Comparison of ENCODE assay signal across 8 cellular contexts in the genomic region with DNA sequence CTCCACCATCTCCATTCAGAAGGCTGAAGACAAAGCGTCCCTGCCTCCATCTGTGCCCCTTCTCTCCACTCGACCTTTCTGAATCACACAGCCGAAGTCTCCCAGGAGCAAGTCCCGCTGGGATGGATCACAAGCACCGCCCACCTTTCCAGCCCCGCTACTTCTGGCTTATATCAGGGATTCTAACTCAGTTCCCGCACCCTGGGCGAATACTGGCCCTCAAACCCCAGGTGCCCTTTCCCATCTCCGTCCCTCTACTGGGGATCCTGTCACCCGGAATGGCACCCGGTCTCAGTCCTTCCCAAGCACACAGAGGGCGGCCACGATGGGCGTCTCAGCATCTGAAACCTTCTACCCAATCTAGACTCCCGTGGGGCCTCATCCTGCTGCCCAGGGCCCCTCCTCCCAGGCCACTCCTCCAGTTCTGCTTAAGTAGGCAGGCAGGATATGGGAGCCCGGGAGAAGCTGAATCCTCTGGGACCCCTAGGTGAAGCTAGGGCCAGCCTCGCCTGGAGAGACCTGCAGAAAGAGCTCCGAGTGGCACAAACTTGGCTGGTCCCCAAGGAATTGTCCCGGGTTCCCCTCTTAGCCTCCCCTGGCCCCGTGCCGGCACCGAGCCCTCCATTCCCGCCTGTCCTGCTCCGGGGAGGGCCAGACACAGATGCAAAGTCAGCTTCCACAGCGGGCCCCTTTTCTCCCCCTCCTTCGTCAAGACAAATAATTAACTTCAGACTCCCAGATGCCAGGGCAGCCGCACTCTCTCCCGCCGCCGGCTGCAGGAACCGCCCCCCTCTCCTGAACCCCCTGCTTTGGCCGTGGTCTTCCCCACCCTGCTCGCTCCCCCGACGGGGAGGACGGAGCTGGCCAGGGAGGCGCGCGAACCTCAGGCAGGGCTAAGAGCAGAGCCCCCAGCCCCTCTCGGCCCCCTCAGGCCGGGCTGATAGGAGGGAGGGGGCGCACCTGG. TPM values are rescaled to one million over a fixed set of nuclear protein-coding genes. Genes with fewer than 3 reads are reported as not detected.
DNase-seq lines count a peak whose midpoint lies in the region; ATAC-seq and TF ChIP-seq lines count a peak whose summit lies in the region.

No MANE protein-coding gene starts in this region.

- no peak for TF ChIP-seq EP300 in sigmoid colon (IDR thresholded peaks at IDR 0.05)

- H3K9me3 ChIP-seq in right cardiac atrium (ENCODE audit: control insufficient read depth, low read length) (no peaks in the 10 kb centered on the region), sigmoid colon (no peaks in the 10 kb centered on the region)

- peak; percentile 8 to 27 for ATAC-seq in right cardiac atrium
- ATAC-seq in GM18519 (IDR thresholded peaks at IDR 0.05; ENCODE audit: low FRiP score, unreplicated experiment), result no peak
- no peak for ATAC-seq in HG03045 (IDR thresholded peaks at IDR 0.05; ENCODE audit: unreplicated experiment)
- ATAC-seq in GM18873 (IDR thresholded peaks at IDR 0.05; ENCODE audit: low FRiP score, unreplicated experiment), result no peak

- intact Hi-C loops in right cardiac atrium (cut with DNase I), result loop anchor here in 2 of 4 donors (5.0 to 10.0 kb wide), 2 partner anchors 175 to 177 kb away; no protein-coding TSS in a partner anchor
- intact Hi-C loops in sigmoid colon (cut with DNase I), result no loop called here

- no peak for TF ChIP-seq POLR2A in sigmoid colon (IDR thresholded peaks at IDR 0.05)

- 12% methylated on average over 42 of the region's 42 CpGs for WGBS in right cardiac atrium
- WGBS in sigmoid colon, 2 donors, result 10 to 17% methylated on average over 42 of the region's 42 CpGs

- H3K27me3 ChIP-seq in right cardiac atrium (ENCODE audit: control insufficient read depth, insufficient read depth), result no peaks in the 10 kb centered on the region
- H3K27me3 ChIP-seq in sigmoid colon, result peaks cover 15 to 63% (median 26%) of the 10 kb centered on the region in 3 donors

- no peak overlapping the region for H3K27ac ChIP-seq in right cardiac atrium (ENCODE audit: low read length)
- H3K27ac ChIP-seq in sigmoid colon, result no peak overlapping the region

- no peaks in the 10 kb centered on the region for H3K4me1 ChIP-seq in right cardiac atrium (ENCODE audit: control insufficient read depth, insufficient read depth, low read length)
- peaks cover 0 to 17% (median 16%) of the 10 kb centered on the region in 4 donors for H3K4me1 ChIP-seq in sigmoid colon

- H3K36me3 ChIP-seq in sigmoid colon, result no peaks in the 10 kb centered on the region

- peak; percentile 69 for DNase-seq in ELR (ENCODE audit: low read depth)
- peak; percentile 34 to 69 (median 54) for DNase-seq in right cardiac atrium
- peak; percentile 74 for DNase-seq in sigmoid colon
- DNase-seq in stimulated activated CD4-positive, alpha-beta T cell treated with anti-CD3 and anti-CD28 coated beads, Interleukin-12 subunit alpha, Interleukin-12 subunit beta, amount 100 ng/mL, for 4 hours, result no peak

- H3K4me3 ChIP-seq in WI38 (ENCODE audit: low read depth, low read length) (peak overlapping the region; percentile 25), right cardiac atrium (ENCODE audit: low read length) (peak overlapping the region; percentile 27), sigmoid colon (peak overlapping the region; percentile 6 to 43 (median 28))

- TF ChIP-seq CTCF in WI38 (IDR thresholded peaks at IDR 0.05; ENCODE audit: low read depth, low read length), result no peak
- no peak for TF ChIP-seq CTCF in sigmoid colon (IDR thresholded peaks at IDR 0.05)

RNA-seq across cellular contexts. Expression of a gene that starts 0.6 kb away (rescaled TPM):
- total RNA-seq in right cardiac atrium (under 1 TPM; 0.23 to 0.28 (median 0.24) TPM), sigmoid colon (under 1 TPM in 3 of 4 donors, not detected in 1; 0.14 to 0.36 (median 0.28) TPM)
- polyA plus RNA-seq in right cardiac atrium (0.36 TPM), sigmoid colon (under 1 TPM in 1 of 3 donors, not detected in 2; 0.42 TPM)

RNA-seq across cellular contexts. Expression of a gene that starts 27.8 kb away (rescaled TPM):
- total RNA-seq in right cardiac atrium (1 to 10 TPM; 3.0 to 4.6 (median 4.2) TPM), sigmoid colon (10 to 100 TPM in 1 of 4 donors, 1 to 10 TPM in 3; 6.0 to 15.3 (median 8.1) TPM)
- polyA plus RNA-seq in right cardiac atrium (1.6 TPM), sigmoid colon (10 to 100 TPM in 1 of 3 donors, 1 to 10 TPM in 2; 4.6 to 11.3 (median 4.8) TPM)

RNA-seq across cellular contexts. Expression of a gene that starts 47.2 kb away (rescaled TPM):
- total RNA-seq in right cardiac atrium (100 to 1,000 TPM; 127 to 139 (median 134) TPM), sigmoid colon (100 to 1,000 TPM in 3 of 4 donors, 10 to 100 TPM in 1; 96.7 to 138 (median 131) TPM)
- polyA plus RNA-seq in right cardiac atrium (224 TPM), sigmoid colon (100 to 1,000 TPM; 148 to 214 (median 183) TPM)

Comparison
In these comparisons a context has a peak if more than half of its experiments do, and no peak if none do; other contexts are left out.
1. ATAC-seq: peak in right cardiac atrium (2 of 2); none in GM18519 (single experiment), HG03045 (single experiment) and GM18873 (single experiment).
2. Peak in every context shown above with its lines, with median percentiles within 50 percentile points of each other: H3K4me3 ChIP-seq.